9 cellular contexts compared by ENCODE assay signal in the genomic region with DNA sequence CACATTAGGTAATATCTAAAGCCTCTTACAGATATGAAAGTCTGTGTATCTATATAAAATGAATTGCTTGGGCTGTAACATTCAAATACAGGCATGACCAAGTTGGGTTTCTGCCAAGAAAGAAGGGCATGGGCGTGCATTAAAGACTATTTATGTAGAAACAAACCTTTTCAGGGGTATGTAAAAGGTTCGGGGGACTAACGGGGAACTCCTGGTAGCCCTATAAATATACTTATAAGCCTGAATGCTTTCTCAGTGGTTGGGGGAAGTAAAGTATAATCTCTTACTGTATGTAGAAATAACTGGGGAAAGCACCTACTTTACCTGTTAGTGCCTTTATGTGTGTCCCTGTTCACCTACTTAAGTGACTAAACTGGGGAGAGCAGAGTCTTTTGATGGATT.
DNase-seq lines count a peak whose midpoint lies in the region; ATAC-seq and TF ChIP-seq lines count a peak whose summit lies in the region.
"Had no signal": no experiment of that assay in that cellular context is flagged by ENCODE, and none has a peak within 500 bp of the region (broad histone marks: within the 10 kb centered on the region; RNA-seq: fewer than 3 reads in every experiment).

No MANE protein-coding gene starts in this region.

- no peak for TF ChIP-seq EP300 in SK-N-SH (IDR thresholded peaks at IDR 0.05; ENCODE audit: borderline replicate concordance in 1 of 2, low read depth in 1 of 2, low read length in 1 of 2)

- peaks cover 1% of the 10 kb centered on the region for H3F3A ChIP-seq in SK-N-SH (replicated peaks; ENCODE audit: insufficient read depth)

- intact Hi-C loops in left lung (cut with DNase I) = no loop called here
- intact Hi-C loops in breast epithelium (cut with DNase I; ENCODE audit: low total_unique reads) = no loop called here

- no peak for TF ChIP-seq CTCF in left lung (IDR thresholded peaks at IDR 0.05)
- no peak for TF ChIP-seq CTCF in SK-N-SH (IDR thresholded peaks at IDR 0.05)
- no peak for TF ChIP-seq CTCF in breast epithelium (IDR thresholded peaks at IDR 0.05)

- H3K79me2 ChIP-seq in SK-N-SH (ENCODE audit: insufficient read depth) = no peaks in the 10 kb centered on the region

- POLR2A ChIA-PET in SK-N-SH (lab: Yijun Ruan, JAX) = no interaction called here

- no peaks in the 10 kb centered on the region for H3K36me3 ChIP-seq in left lung
- H3K36me3 ChIP-seq in SK-N-SH (replicated peaks in 1 of 2; ENCODE audit: control insufficient read depth in 1 of 2, insufficient read depth in 2 of 2, low read length in 1 of 2) = no peaks in the 10 kb centered on the region
- no peaks in the 10 kb centered on the region for H3K36me3 ChIP-seq in breast epithelium

- 94% methylated on average over 3 of the region's 3 CpGs for WGBS in SK-N-SH (ENCODE audit: low lambda C conversion rate)

- TF ChIP-seq POLR2A in breast epithelium (IDR thresholded peaks at IDR 0.05) = no peak

- no peaks in the 10 kb centered on the region for H3K9me2 ChIP-seq in SK-N-SH

- H3K27ac ChIP-seq in left lung (no peak overlapping the region), SK-N-SH (ENCODE audit: low read depth in 2 of 2, low read length in 1 of 2) (no peak overlapping the region), breast epithelium (no peak overlapping the region)

- no peak for TF ChIP-seq RAD21 in SK-N-SH (IDR thresholded peaks at IDR 0.05; ENCODE audit: low read length)

- DNase-seq in left lung (no peak), SK-N-SH (no peak), KG1 (lab: John Stamatoyannopoulos, UW) (no peak), activated gamma-delta T cell treated with Interleukin-2 at 50 U/mL for 16 hours (no peak), breast epithelium (ENCODE audit: low spot score in 2 of 2) (no peak)
- DNase-seq: T-helper 9 cell had no signal

- no peaks in the 10 kb centered on the region for H3K9me3 ChIP-seq in left lung
- H3K9me3 ChIP-seq in SK-N-SH = no peaks in the 10 kb centered on the region; the same call in 1 of the 2 replicates
- no peaks in the 10 kb centered on the region for H3K9me3 ChIP-seq in breast epithelium

- CTCF ChIA-PET in SK-N-SH (lab: Yijun Ruan, JAX) = interaction anchor here (0.9 kb wide), 1 partner anchor 301 kb away, joined by 3 read pairs; no protein-coding TSS in a partner anchor

- H3K4me1 ChIP-seq in left lung (peaks cover 3 to 19% of the 10 kb centered on the region in 2 donors), SK-N-SH (ENCODE audit: control insufficient read depth in 1 of 2, insufficient read depth in 2 of 2, low read depth in 1 of 2, low read length in 1 of 2) (peaks cover 0 to 12% of the 10 kb centered on the region in 2 experiments; a peak in 1 of 4 replicates), breast epithelium (no peaks in the 10 kb centered on the region)

- ATAC-seq in GM18511 (IDR thresholded peaks at IDR 0.05; ENCODE audit: unreplicated experiment) (peak; percentile 99), GM21390 (IDR thresholded peaks at IDR 0.05; ENCODE audit: unreplicated experiment) (peak; percentile 98), HG03196 (IDR thresholded peaks at IDR 0.05; ENCODE audit: unreplicated experiment) (peak; percentile 98), left lung (peak; percentile 84)

- no peak overlapping the region for H2AFZ ChIP-seq in SK-N-SH (ENCODE audit: low read depth)

- no peak overlapping the region for H3K4me2 ChIP-seq in SK-N-SH

- H3K4me3 ChIP-seq in left lung (no peak overlapping the region), SK-N-SH (ENCODE audit: low read depth in 2 of 2, low read length in 1 of 2) (no peak overlapping the region), breast epithelium (no peak overlapping the region)

- H3K27me3 ChIP-seq in left lung = no peaks in the 10 kb centered on the region
- no peaks in the 10 kb centered on the region for H3K27me3 ChIP-seq in SK-N-SH (ENCODE audit: insufficient read depth)
- no peaks in the 10 kb centered on the region for H3K27me3 ChIP-seq in breast epithelium

- H4K20me1 ChIP-seq in SK-N-SH (ENCODE audit: insufficient read depth) = no peaks in the 10 kb centered on the region

- no peak overlapping the region for H3K9ac ChIP-seq in SK-N-SH

TF ChIP-seq in SK-N-SH, 30 proteins besides CTCF, POLR2A, EP300 and RAD21 (continues in another document):
- TF ChIP-seq SMC3 (IDR thresholded peaks at IDR 0.05; ENCODE audit: low read depth, low read length) (no peak), TEAD4 (IDR thresholded peaks at IDR 0.05; ENCODE audit: borderline replicate concordance, insufficient read depth) (no peak), NRF1 (IDR thresholded peaks at IDR 0.05; ENCODE audit: low read depth, low read length) (no peak), SIN3A (IDR thresholded peaks at IDR 0.05; ENCODE audit: borderline replicate concordance, low read depth, low read length) (no peak), NFIC (IDR thresholded peaks at IDR 0.05; ENCODE audit: borderline replicate concordance) (no peak), CHD2 (IDR thresholded peaks at IDR 0.05; ENCODE audit: low read length, partially characterized antibody) (no peak), JUND (IDR thresholded peaks at IDR 0.05) (no peak), GABPA (IDR thresholded peaks at IDR 0.05; ENCODE audit: low read depth) (no peak), TAF1 (IDR thresholded peaks at IDR 0.05; ENCODE audit: borderline replicate concordance, low read depth, low read length) (no peak), POLR2AphosphoS5 (IDR thresholded peaks at IDR 0.05; ENCODE audit: low read depth, low read length) (no peak), RFX5 (IDR thresholded peaks at IDR 0.05; ENCODE audit: low read length) (no peak), YY1 (IDR thresholded peaks at IDR 0.05; ENCODE audit: low read depth) (no peak), TCF12 (IDR thresholded peaks at IDR 0.05) (no peak)
- TF ChIP-seq, protein P1, sequence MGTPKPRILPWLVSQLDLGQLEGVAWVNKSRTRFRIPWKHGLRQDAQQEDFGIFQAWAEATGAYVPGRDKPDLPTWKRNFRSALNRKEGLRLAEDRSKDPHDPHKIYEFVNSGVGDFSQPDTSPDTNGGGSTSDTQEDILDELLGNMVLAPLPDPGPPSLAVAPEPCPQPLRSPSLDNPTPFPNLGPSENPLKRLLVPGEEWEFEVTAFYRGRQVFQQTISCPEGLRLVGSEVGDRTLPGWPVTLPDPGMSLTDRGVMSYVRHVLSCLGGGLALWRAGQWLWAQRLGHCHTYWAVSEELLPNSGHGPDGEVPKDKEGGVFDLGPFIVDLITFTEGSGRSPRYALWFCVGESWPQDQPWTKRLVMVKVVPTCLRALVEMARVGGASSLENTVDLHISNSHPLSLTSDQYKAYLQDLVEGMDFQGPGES (IDR thresholded peaks at IDR 0.05; ENCODE audit: low read depth, low read length) = no peak
- TF ChIP-seq, protein P2, sequence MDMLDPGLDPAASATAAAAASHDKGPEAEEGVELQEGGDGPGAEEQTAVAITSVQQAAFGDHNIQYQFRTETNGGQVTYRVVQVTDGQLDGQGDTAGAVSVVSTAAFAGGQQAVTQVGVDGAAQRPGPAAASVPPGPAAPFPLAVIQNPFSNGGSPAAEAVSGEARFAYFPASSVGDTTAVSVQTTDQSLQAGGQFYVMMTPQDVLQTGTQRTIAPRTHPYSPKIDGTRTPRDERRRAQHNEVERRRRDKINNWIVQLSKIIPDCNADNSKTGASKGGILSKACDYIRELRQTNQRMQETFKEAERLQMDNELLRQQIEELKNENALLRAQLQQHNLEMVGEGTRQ (IDR thresholded peaks at IDR 0.05; ENCODE audit: borderline replicate concordance, low read depth, low read length) = no peak
- TF ChIP-seq, protein P3, sequence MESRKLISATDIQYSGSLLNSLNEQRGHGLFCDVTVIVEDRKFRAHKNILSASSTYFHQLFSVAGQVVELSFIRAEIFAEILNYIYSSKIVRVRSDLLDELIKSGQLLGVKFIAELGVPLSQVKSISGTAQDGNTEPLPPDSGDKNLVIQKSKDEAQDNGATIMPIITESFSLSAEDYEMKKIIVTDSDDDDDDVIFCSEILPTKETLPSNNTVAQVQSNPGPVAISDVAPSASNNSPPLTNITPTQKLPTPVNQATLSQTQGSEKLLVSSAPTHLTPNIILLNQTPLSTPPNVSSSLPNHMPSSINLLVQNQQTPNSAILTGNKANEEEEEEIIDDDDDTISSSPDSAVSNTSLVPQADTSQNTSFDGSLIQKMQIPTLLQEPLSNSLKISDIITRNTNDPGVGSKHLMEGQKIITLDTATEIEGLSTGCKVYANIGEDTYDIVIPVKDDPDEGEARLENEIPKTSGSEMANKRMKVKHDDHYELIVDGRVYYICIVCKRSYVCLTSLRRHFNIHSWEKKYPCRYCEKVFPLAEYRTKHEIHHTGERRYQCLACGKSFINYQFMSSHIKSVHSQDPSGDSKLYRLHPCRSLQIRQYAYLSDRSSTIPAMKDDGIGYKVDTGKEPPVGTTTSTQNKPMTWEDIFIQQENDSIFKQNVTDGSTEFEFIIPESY (IDR thresholded peaks at IDR 0.05; ENCODE audit: borderline replicate concordance, low read depth) = no peak
- TF ChIP-seq, protein P4, sequence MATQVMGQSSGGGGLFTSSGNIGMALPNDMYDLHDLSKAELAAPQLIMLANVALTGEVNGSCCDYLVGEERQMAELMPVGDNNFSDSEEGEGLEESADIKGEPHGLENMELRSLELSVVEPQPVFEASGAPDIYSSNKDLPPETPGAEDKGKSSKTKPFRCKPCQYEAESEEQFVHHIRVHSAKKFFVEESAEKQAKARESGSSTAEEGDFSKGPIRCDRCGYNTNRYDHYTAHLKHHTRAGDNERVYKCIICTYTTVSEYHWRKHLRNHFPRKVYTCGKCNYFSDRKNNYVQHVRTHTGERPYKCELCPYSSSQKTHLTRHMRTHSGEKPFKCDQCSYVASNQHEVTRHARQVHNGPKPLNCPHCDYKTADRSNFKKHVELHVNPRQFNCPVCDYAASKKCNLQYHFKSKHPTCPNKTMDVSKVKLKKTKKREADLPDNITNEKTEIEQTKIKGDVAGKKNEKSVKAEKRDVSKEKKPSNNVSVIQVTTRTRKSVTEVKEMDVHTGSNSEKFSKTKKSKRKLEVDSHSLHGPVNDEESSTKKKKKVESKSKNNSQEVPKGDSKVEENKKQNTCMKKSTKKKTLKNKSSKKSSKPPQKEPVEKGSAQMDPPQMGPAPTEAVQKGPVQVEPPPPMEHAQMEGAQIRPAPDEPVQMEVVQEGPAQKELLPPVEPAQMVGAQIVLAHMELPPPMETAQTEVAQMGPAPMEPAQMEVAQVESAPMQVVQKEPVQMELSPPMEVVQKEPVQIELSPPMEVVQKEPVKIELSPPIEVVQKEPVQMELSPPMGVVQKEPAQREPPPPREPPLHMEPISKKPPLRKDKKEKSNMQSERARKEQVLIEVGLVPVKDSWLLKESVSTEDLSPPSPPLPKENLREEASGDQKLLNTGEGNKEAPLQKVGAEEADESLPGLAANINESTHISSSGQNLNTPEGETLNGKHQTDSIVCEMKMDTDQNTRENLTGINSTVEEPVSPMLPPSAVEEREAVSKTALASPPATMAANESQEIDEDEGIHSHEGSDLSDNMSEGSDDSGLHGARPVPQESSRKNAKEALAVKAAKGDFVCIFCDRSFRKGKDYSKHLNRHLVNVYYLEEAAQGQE (IDR thresholded peaks at IDR 0.05; ENCODE audit: low read depth, low read length) = no peak
